29 cellular contexts compared by ENCODE assay signal in the genomic region with DNA sequence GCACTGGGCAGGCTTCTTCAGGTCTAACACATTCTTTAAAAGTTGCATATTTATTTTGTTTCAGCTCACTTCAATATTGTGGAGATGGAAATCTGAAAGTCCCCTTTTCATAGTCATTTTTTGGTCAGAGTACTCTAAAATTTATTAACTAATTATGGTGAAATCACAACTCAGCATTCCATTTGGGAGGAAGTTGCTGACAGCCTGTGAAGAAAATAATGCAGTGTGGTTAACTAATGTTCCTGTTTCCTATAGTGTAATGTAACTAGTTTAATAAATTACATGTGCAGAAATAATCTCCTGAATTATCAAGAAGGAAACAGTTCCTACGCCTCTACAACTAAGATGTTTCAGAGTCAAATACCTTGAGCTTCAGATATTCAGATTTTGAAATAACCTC. TPM values are rescaled to one million over a fixed set of nuclear protein-coding genes. Genes with fewer than 3 reads are reported as not detected.
"Had no signal": no experiment of that assay in that cellular context is flagged by ENCODE, and none has a peak within 500 bp of the region (broad histone marks: within the 10 kb centered on the region; RNA-seq: fewer than 3 reads in every experiment).

No MANE protein-coding gene starts in this region.

- H3K4me3 ChIP-seq: ascending aorta, cardiac muscle cell had no signal

- H3K4me1 ChIP-seq: ascending aorta had no signal

- H3K27ac ChIP-seq: ascending aorta, cardiac muscle cell, VCaP had no signal

- DNase-seq: activated B cell treated with CpG ODN at 0.5 μM for 24 hours; activated CD4-positive, alpha-beta memory T cell treated with anti-CD3 and anti-CD28 coated beads for 36 hours; activated CD4-positive, alpha-beta T cell treated with anti-CD3 and anti-CD28 coated beads for 4 hours; activated CD4-positive, alpha-beta T cell treated with anti-CD3 and anti-CD28 coated beads, Interleukin-2, amount 10 ng/mL, durations not matched to agents 24 days and 14 days; activated CD4-positive, alpha-beta T cell treated with anti-CD3 and anti-CD28 coated beads, Interleukin-2, amount 50 U/mL, for 1 hour; activated CD4-positive, alpha-beta T cell treated with anti-CD3 and anti-CD28 coated beads, Interleukin-2, amount 50 U/mL, for 4 hours; activated CD4-positive, CD25-positive, alpha-beta regulatory T cell treated with anti-CD3 and anti-CD28 coated beads, Interleukin-2, amount 50 U/mL, for 72 hours; activated CD8-positive, alpha-beta memory T cell treated with anti-CD3 and anti-CD28 coated beads, Interleukin-2, amount 50 U/mL, for 4 hours; activated CD8-positive, alpha-beta T cell treated with anti-CD3 and anti-CD28 coated beads for 36 hours; activated effector memory CD4-positive, alpha-beta T cell treated with Interleukin-2 at 50 U/mL for 16 hours; activated gamma-delta T cell; activated naive CD4-positive, alpha-beta T cell treated with anti-CD3 and anti-CD28 coated beads, Interleukin-2, amount 10 ng/mL, durations not matched to agents 7 days and 5 days; activated naive CD4-positive, alpha-beta T cell treated with Interleukin-2 at 50 U/mL for 16 hours; activated naive CD8-positive, alpha-beta T cell treated with anti-CD3 and anti-CD28 coated beads, Interleukin-2, amount 10 ng/mL, durations not matched to agents 7 days and 5 days; activated naive CD8-positive, alpha-beta T cell treated with anti-CD3 and anti-CD28 coated beads, Interleukin-2, amount 50 U/mL, for 24 hours; activated T-cell treated with anti-CD3 and anti-CD28 coated beads, Interleukin-2, amount 50 U/mL, for 24 hours; activated T-cell treated with anti-CD3 and anti-CD28 coated beads, Interleukin-2, amount 50 U/mL, for 48 hours; amygdala; anterior cingulate cortex; caudate nucleus; cerebellar nuclear complex; T-helper 1 cell; T-helper 2 cell; T-helper 9 cell had no signal

- H3K9me3 ChIP-seq: ascending aorta had no signal

- ATAC-seq: activated CD8-positive, alpha-beta T cell treated with anti-CD3 and anti-CD28 coated beads for 36 hours; activated naive CD8-positive, alpha-beta T cell treated with anti-CD3 and anti-CD28 coated beads, Interleukin-2, amount 50 U/mL, for 24 hours had no signal

- H3K36me3 ChIP-seq: ascending aorta, cardiac muscle cell had no signal

- H3K27me3 ChIP-seq: ascending aorta, cardiac muscle cell had no signal

RNA-seq across cellular contexts. Expression of a gene that starts 17.1 kb away (rescaled TPM):
- total RNA-seq: activated CD4-positive, alpha-beta memory T cell treated with anti-CD3 and anti-CD28 coated beads for 36 hours; activated CD4-positive, alpha-beta T cell treated with anti-CD3 and anti-CD28 coated beads, Interleukin-2, amount 10 ng/mL, durations not matched to agents 24 days and 14 days; activated CD8-positive, alpha-beta memory T cell treated with anti-CD3 and anti-CD28 coated beads for 36 hours; activated CD8-positive, alpha-beta T cell treated with anti-CD3 and anti-CD28 coated beads for 36 hours; activated naive CD8-positive, alpha-beta T cell treated with anti-CD3 and anti-CD28 coated beads, Interleukin-2, amount 10 ng/mL, durations not matched to agents 7 days and 5 days; activated T-helper 2 cell treated with anti-CD3 and anti-CD28 coated beads, Interferon-gamma antibody, Interleukin-2, Interleukin-4, amounts not matched to agents 10 μg/mL and 5 μg/mL and 100 μg/mL, durations not matched to agents 14 hours and 24 hours and 36 hours had no signal
